Comparison of ENCODE assay signal across 11 cellular contexts in the genomic region with DNA sequence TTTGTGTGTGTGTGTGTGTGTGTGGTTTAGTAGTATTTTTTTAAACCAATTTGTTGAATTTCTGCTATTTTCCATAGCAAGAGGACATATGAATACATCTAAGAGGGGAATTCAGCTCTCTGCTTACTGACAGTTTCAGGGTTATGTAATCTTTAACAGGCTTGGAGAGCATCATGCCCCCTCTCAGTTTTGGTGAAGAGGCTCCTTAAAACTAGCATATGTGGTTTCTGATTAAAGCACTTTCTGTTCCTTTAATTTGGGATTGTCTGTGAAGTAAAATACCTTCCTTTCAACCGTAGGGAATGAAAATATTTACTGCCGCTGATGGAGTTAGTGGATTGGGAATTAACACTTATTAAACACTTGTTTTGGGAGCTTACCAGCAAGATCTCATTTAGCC. TPM values are rescaled to one million over a fixed set of nuclear protein-coding genes. Genes with fewer than 3 reads are reported as not detected.
DNase-seq lines count a peak whose midpoint lies in the region; ATAC-seq, FAIRE-seq and TF ChIP-seq lines count a peak whose summit lies in the region.
"Had no signal": no experiment of that assay in that cellular context is flagged by ENCODE, and none has a peak within 500 bp of the region (broad histone marks: within the 10 kb centered on the region; RNA-seq: fewer than 3 reads in every experiment).

No MANE protein-coding gene starts in this region.

- peaks cover 14% of the 10 kb centered on the region for H3K4me1 ChIP-seq in astrocyte (ENCODE audit: insufficient read depth, low read length)
- H3K4me1 ChIP-seq in skeletal muscle satellite cell (ENCODE audit: control insufficient read depth, insufficient read depth, low read length) = peaks cover 30% of the 10 kb centered on the region

- ATAC-seq in HG03108 (IDR thresholded peaks at IDR 0.05; ENCODE audit: unreplicated experiment) (peak; percentile 23), GM18873 (IDR thresholded peaks at IDR 0.05; ENCODE audit: low FRiP score, unreplicated experiment) (no peak)

- FAIRE-seq in astrocyte (lab: Jason Lieb, UNC) = no peak
- FAIRE-seq: A204.1 had no signal

- H3K27ac ChIP-seq in astrocyte (ENCODE audit: low read depth, low read length) = no peak overlapping the region

- H3K9ac ChIP-seq in astrocyte (ENCODE audit: low read length) = no peak overlapping the region
- H3K9ac ChIP-seq in skeletal muscle satellite cell (ENCODE audit: low read depth, low read length) = peak overlapping the region; percentile 79

- peaks cover 72% of the 10 kb centered on the region for H3K4me1 Mint-ChIP-seq in T-helper 1 cell treated with Interleukin-12 subunit alpha and Interleukin-12 subunit beta and Interleukin-4 antibody, amounts not matched to agents 30 μg/mL and 1 μg/mL, for 36 hours (ENCODE audit: low read depth)
- peaks cover 18% of the 10 kb centered on the region for H3K4me1 Mint-ChIP-seq in astrocyte (ENCODE audit: low read depth, unreplicated experiment)

- H3K4me3 ChIP-seq in astrocyte (ENCODE audit: insufficient read depth, low read depth, low read length) (no peak overlapping the region), skeletal muscle satellite cell (ENCODE audit: low read length) (no peak overlapping the region)

- peak overlapping the region; percentile 91 for H3K4me3 Mint-ChIP-seq in T-helper 1 cell treated with Interleukin-12 subunit alpha and Interleukin-12 subunit beta and Interleukin-4 antibody, amounts not matched to agents 30 μg/mL and 1 μg/mL, for 36 hours
- peak overlapping the region; percentile 89 for H3K4me3 Mint-ChIP-seq in astrocyte (ENCODE audit: unreplicated experiment)

- peaks cover 20% of the 10 kb centered on the region for H3K79me2 ChIP-seq in astrocyte (ENCODE audit: insufficient read depth, low read length)

- no peaks in the 10 kb centered on the region for H3K9me3 Mint-ChIP-seq in T-helper 1 cell treated with Interleukin-12 subunit alpha and Interleukin-12 subunit beta and Interleukin-4 antibody, amounts not matched to agents 30 μg/mL and 1 μg/mL, for 36 hours
- H3K9me3 Mint-ChIP-seq in astrocyte (ENCODE audit: unreplicated experiment) = peaks cover 1% of the 10 kb centered on the region

- H3K9me3 ChIP-seq in astrocyte (ENCODE audit: insufficient read depth, low read depth, low read length) (no peaks in the 10 kb centered on the region), skeletal muscle satellite cell (replicated peaks; ENCODE audit: low read length) (no peaks in the 10 kb centered on the region)

- peak overlapping the region; percentile 20 for H3K4me2 ChIP-seq in astrocyte (ENCODE audit: low read length)
- peak overlapping the region; percentile 84 for H3K4me2 ChIP-seq in skeletal muscle satellite cell (ENCODE audit: low read length)

- H3K27me3 ChIP-seq in astrocyte (ENCODE audit: insufficient read depth, low read length) = no peaks in the 10 kb centered on the region
- no peaks in the 10 kb centered on the region for H3K27me3 ChIP-seq in skeletal muscle satellite cell (ENCODE audit: control insufficient read depth, insufficient read depth, low read length)

- DNase-seq in T-helper 1 cell (no peak), astrocyte (ENCODE audit: low read depth) (no peak), GM13976 (ENCODE audit: low spot score) (no peak), NCI-H1694 treated with DMSO at 0.1 percent for 48 hours (lab: John Stamatoyannopoulos, UW) (no peak)
- DNase-seq: NCI-H1694, Right ventricle myocardium superior had no signal

- no peaks in the 10 kb centered on the region for H3K27me3 Mint-ChIP-seq in T-helper 1 cell treated with Interleukin-12 subunit alpha and Interleukin-12 subunit beta and Interleukin-4 antibody, amounts not matched to agents 30 μg/mL and 1 μg/mL, for 36 hours (ENCODE audit: low read depth)
- no peaks in the 10 kb centered on the region for H3K27me3 Mint-ChIP-seq in astrocyte (ENCODE audit: low read depth, unreplicated experiment)

- in situ Hi-C loops in GM13976 (cut with MboI; ENCODE audit: low sequenced_read_pairs, unreplicated experiment) = no loop called here

- H3K27ac Mint-ChIP-seq in T-helper 1 cell treated with Interleukin-12 subunit alpha and Interleukin-12 subunit beta and Interleukin-4 antibody, amounts not matched to agents 30 μg/mL and 1 μg/mL, for 36 hours = peak overlapping the region; percentile 95
- no peak overlapping the region for H3K27ac Mint-ChIP-seq in astrocyte (ENCODE audit: unreplicated experiment)

- no peak overlapping the region for H2AFZ ChIP-seq in astrocyte (ENCODE audit: low read depth, low read length)

- no peaks in the 10 kb centered on the region for H4K20me1 ChIP-seq in astrocyte (ENCODE audit: insufficient read depth, low read length)

- TF ChIP-seq CTCF in astrocyte (IDR thresholded peaks at IDR 0.05; ENCODE audit: insufficient read depth, low read depth, low read length) = no peak
- TF ChIP-seq CTCF in GM13976 (IDR thresholded peaks at IDR 0.05; ENCODE audit: borderline replicate concordance, control extremely low read depth, extremely low read depth, insufficient read depth, missing control alignments) = no peak

- H3K36me3 ChIP-seq in astrocyte (ENCODE audit: insufficient read depth, low read length) (no peaks in the 10 kb centered on the region), skeletal muscle satellite cell (ENCODE audit: insufficient read depth, low read length) (no peaks in the 10 kb centered on the region)

- H3K36me3 Mint-ChIP-seq in T-helper 1 cell treated with Interleukin-12 subunit alpha and Interleukin-12 subunit beta and Interleukin-4 antibody, amounts not matched to agents 30 μg/mL and 1 μg/mL, for 36 hours (ENCODE audit: low read depth) = peaks cover 34% of the 10 kb centered on the region
- peaks cover 11% of the 10 kb centered on the region for H3K36me3 Mint-ChIP-seq in astrocyte (ENCODE audit: low read depth, unreplicated experiment)

RNA-seq across cellular contexts. Expression of a gene that starts 19.4 kb away (rescaled TPM):
- total RNA-seq in astrocyte = 30.6 and 39.6 TPM in 2 replicates
- total RNA-seq in skeletal muscle satellite cell (2012; rRNA removed) = 19.8 and 38.0 TPM in 2 replicates

RNA-seq across cellular contexts. Expression of a gene that starts 50.9 kb away (rescaled TPM):
- 45.3 and 46.4 TPM in 2 replicates for total RNA-seq in astrocyte
- total RNA-seq in skeletal muscle satellite cell (2012; rRNA removed) = 7.9 and 8.4 TPM in 2 replicates
